Comparison of ENCODE assay signal across 26 cellular contexts in genomic region chr12:27355979-27356378, GRCh38. TPM values are rescaled to one million over a fixed set of nuclear protein-coding genes. Genes with fewer than 3 reads are reported as not detected.
"Had no signal": no experiment of that assay in that cellular context is flagged by ENCODE, and none has a peak within 500 bp of the region (broad histone marks: within the 10 kb centered on the region; RNA-seq: fewer than 3 reads in every experiment).

No MANE protein-coding gene starts in this region.

- H3K4me3 ChIP-seq: esophagus squamous epithelium, gastrocnemius medialis, mucosa of descending colon, psoas muscle, sigmoid colon, skin epidermis, suprapubic skin, transverse colon, upper lobe of right lung, uterus had no signal

- DNase-seq: cortex of kidney; effector memory CD8-positive, alpha-beta T cell; erythroblast; esophagus squamous epithelium; foreskin fibroblast; gastrocnemius medialis; head of caudate nucleus; kidney; mesenchymal stem cell; mucosa of descending colon; naive thymus-derived CD4-positive, alpha-beta T cell; nucleus accumbens; psoas muscle; right cardiac atrium; sigmoid colon; stimulated activated CD4-positive, alpha-beta T cell treated with anti-CD3 and anti-CD28 coated beads, Interleukin-15, amount 100 ng/mL, for 24 hours; stimulated activated CD4-positive, alpha-beta T cell treated with anti-CD3 and anti-CD28 coated beads, Interleukin-2, amount 100 ng/mL, for 48 hours; stimulated activated CD8-positive, alpha-beta memory T cell treated with anti-CD3 and anti-CD28 coated beads, Interleukin-4, amount 100 ng/mL, for 48 hours; stimulated activated naive CD4-positive, alpha-beta T cell; stimulated activated naive CD8-positive, alpha-beta T cell treated with anti-CD3 and anti-CD28 coated beads, Interleukin-15, amount 100 ng/mL, for 72 hours; transverse colon; upper lobe of right lung; uterus had no signal

- H3K27me3 ChIP-seq: esophagus squamous epithelium, gastrocnemius medialis, sigmoid colon, suprapubic skin, transverse colon, upper lobe of right lung, uterus had no signal

- ATAC-seq: effector memory CD8-positive, alpha-beta T cell; gastrocnemius medialis; left lobe of liver; mucosa of descending colon; naive thymus-derived CD4-positive, alpha-beta T cell; psoas muscle; right cardiac atrium; stimulated activated naive CD8-positive, alpha-beta T cell treated with anti-CD3 and anti-CD28 coated beads, Interleukin-15, amount 100 ng/mL, for 72 hours; upper lobe of right lung had no signal

- H3K27ac ChIP-seq: esophagus squamous epithelium, gastrocnemius medialis, psoas muscle, sigmoid colon, skin epidermis, suprapubic skin, transverse colon, upper lobe of right lung, uterus had no signal

- H3K9me3 ChIP-seq: esophagus squamous epithelium, gastrocnemius medialis, mucosa of descending colon, psoas muscle, sigmoid colon, suprapubic skin, transverse colon, upper lobe of right lung, uterus had no signal

- H3K36me3 ChIP-seq: esophagus squamous epithelium, gastrocnemius medialis, sigmoid colon, suprapubic skin, transverse colon, upper lobe of right lung, uterus had no signal

- H3K4me1 ChIP-seq: gastrocnemius medialis, psoas muscle, sigmoid colon, transverse colon, upper lobe of right lung, uterus had no signal

RNA-seq across cellular contexts. Expression of gene BMAL2, which starts 23.3 kb away (rescaled TPM):
- polyA plus RNA-seq: naive thymus-derived CD4-positive, alpha-beta T cell had no signal
